Comparison of ENCODE assay signal across 1 cellular context in the genomic region with DNA sequence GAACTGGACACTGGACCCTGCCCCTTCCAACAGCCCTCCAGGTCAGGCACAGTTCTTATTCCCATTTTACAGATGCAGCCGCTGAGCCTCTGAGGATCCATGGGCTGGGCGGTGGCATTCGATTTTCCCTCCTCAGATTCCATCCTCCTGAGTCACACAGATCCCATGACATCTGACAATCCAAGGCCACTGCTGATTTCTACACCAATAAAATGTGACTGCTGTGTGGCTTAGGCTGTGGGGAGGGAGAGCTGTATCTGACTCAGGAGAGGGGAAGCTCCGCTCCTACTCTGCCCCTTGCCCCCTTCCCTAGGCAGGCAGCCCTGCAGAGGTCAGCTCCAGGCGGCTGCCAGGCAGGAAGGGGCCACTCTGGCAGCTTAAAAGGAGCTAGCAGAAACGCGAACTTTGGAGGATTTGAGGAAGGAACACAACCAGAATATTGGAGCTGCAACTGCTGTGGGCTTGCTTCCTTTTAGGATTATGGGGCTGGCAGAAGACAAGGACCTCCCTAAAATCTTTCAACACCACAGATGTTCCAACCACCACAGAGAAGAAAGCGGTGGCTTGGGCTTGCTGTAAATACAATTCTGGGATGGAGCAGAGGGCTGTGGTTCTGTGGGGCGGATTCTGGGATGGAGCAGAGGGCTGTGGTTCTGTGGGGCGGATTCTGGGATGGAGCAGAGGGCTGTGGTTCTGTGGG.
TF ChIP-seq lines count a peak whose summit lies in the region.

No MANE protein-coding gene starts in this region.

TF ChIP-seq in SK-N-SH, 30 proteins besides CTCF, POLR2A, EP300 and RAD21 (continued from another document):
- TF ChIP-seq, protein P1, sequence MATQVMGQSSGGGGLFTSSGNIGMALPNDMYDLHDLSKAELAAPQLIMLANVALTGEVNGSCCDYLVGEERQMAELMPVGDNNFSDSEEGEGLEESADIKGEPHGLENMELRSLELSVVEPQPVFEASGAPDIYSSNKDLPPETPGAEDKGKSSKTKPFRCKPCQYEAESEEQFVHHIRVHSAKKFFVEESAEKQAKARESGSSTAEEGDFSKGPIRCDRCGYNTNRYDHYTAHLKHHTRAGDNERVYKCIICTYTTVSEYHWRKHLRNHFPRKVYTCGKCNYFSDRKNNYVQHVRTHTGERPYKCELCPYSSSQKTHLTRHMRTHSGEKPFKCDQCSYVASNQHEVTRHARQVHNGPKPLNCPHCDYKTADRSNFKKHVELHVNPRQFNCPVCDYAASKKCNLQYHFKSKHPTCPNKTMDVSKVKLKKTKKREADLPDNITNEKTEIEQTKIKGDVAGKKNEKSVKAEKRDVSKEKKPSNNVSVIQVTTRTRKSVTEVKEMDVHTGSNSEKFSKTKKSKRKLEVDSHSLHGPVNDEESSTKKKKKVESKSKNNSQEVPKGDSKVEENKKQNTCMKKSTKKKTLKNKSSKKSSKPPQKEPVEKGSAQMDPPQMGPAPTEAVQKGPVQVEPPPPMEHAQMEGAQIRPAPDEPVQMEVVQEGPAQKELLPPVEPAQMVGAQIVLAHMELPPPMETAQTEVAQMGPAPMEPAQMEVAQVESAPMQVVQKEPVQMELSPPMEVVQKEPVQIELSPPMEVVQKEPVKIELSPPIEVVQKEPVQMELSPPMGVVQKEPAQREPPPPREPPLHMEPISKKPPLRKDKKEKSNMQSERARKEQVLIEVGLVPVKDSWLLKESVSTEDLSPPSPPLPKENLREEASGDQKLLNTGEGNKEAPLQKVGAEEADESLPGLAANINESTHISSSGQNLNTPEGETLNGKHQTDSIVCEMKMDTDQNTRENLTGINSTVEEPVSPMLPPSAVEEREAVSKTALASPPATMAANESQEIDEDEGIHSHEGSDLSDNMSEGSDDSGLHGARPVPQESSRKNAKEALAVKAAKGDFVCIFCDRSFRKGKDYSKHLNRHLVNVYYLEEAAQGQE (IDR thresholded peaks at IDR 0.05; ENCODE audit: low read depth, low read length): no peak
- TF ChIP-seq, protein P2, sequence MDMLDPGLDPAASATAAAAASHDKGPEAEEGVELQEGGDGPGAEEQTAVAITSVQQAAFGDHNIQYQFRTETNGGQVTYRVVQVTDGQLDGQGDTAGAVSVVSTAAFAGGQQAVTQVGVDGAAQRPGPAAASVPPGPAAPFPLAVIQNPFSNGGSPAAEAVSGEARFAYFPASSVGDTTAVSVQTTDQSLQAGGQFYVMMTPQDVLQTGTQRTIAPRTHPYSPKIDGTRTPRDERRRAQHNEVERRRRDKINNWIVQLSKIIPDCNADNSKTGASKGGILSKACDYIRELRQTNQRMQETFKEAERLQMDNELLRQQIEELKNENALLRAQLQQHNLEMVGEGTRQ (IDR thresholded peaks at IDR 0.05; ENCODE audit: borderline replicate concordance, low read depth, low read length): no peak
- TF ChIP-seq RFX5 (IDR thresholded peaks at IDR 0.05; ENCODE audit: low read length) (no peak), RXRA (IDR thresholded peaks at IDR 0.05; ENCODE audit: borderline replicate concordance, low read depth) (no peak), GABPA (IDR thresholded peaks at IDR 0.05; ENCODE audit: low read depth) (no peak), YY1 (IDR thresholded peaks at IDR 0.05; ENCODE audit: low read depth) (no peak), ELF1 (IDR thresholded peaks at IDR 0.05) (no peak), JUND (IDR thresholded peaks at IDR 0.05) (peak; percentile 34; the same call in 1 of the 2 replicates)
TF ChIP-seq in SK-N-SH: peak in this region for 2.
